In the genomic region with DNA sequence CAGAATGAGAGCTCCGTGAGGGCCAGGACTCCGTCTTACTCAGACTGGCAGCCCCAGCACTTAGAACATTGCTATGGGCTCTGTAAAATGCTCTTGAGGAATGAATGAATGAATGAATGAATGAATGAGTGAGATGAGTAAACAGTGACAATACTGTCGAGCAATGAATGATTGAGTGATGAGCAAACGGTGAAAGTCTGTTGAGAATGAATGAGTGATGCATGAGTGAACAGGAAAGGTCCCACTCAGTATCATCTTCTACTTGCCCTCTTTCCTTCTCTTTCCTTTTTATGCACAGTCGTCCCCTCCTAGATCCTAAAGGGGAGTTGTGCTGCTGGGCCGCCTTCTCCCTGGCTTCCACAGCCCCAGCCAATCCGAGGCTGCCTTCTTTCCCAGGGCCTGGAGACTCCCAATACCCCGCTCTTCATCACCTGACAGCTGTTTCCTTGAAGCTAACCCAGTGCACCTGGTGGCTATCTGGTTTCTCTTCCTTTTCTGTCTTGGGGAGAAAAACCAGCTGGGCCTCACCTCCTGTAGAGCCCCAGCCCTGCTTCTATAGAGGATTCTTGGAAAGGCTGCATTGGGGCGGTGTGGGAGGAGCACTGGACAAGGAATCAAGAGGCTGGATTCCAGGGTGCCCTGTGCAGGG, we compare ENCODE assay signal across 31 cellular contexts. TPM values are rescaled to one million over a fixed set of nuclear protein-coding genes. Genes with fewer than 3 reads are reported as not detected.
A peak's percentile ranks its signal among the peaks of the same experiment; 100 is the strongest.
DNase-seq lines count a peak whose midpoint lies in the region; ATAC-seq and TF ChIP-seq lines count a peak whose summit lies in the region.
"Had no signal": no experiment of that assay in that cellular context is flagged by ENCODE, and none has a peak within 500 bp of the region (broad histone marks: within the 10 kb centered on the region; RNA-seq: fewer than 3 reads in every experiment).

No MANE protein-coding gene starts in this region.

- H3K27me3 ChIP-seq in Karpas-422 (ENCODE audit: low read length) (0 out of 2 replicates have a peak, but pooled peaks cover 3% of the 10 kb centered on the region), breast epithelium (no peaks in the 10 kb centered on the region)
- H3K27me3 ChIP-seq: right lobe of liver, testis, uterus had no signal

- TF ChIP-seq POLR2A in breast epithelium (IDR thresholded peaks at IDR 0.05), result no peak

- H3K4me1 ChIP-seq in Karpas-422 (ENCODE audit: low read length) (no peaks in the 10 kb centered on the region), breast epithelium (no peaks in the 10 kb centered on the region)
- H3K4me1 ChIP-seq: Caco-2, right lobe of liver, testis, uterus had no signal

- in situ Hi-C loops in G401 (cut with HindIII; ENCODE audit: low sequenced_read_pairs), result no loop called here

- no peaks in the 10 kb centered on the region for H4K20me1 ChIP-seq in Karpas-422 (ENCODE audit: insufficient read depth, low read depth, low read length)

- H3K79me2 ChIP-seq in Karpas-422 (ENCODE audit: low read length), result no peaks in the 10 kb centered on the region

- H3K36me3 ChIP-seq in Karpas-422 (ENCODE audit: insufficient read depth, low read length) (no peaks in the 10 kb centered on the region), breast epithelium (no peaks in the 10 kb centered on the region)
- H3K36me3 ChIP-seq: right lobe of liver, uterus had no signal

- no peaks in the 10 kb centered on the region for H3K9me2 ChIP-seq in Karpas-422 (replicated peaks; ENCODE audit: insufficient read depth, low read length)

- H2AFZ ChIP-seq in Karpas-422 (ENCODE audit: low read length), result no peak overlapping the region

- H3K4me3 ChIP-seq in GM12864 (ENCODE audit: low read depth, low read length) (no peak overlapping the region), Karpas-422 (ENCODE audit: low read length) (no peak overlapping the region), breast epithelium (no peak overlapping the region)
- H3K4me3 ChIP-seq: dorsolateral prefrontal cortex, right lobe of liver, testis, uterus had no signal

- H3K9me3 ChIP-seq in Karpas-422 (ENCODE audit: low read length) (no peaks in the 10 kb centered on the region), breast epithelium (peaks cover 0 to 6% of the 10 kb centered on the region in 2 donors)
- H3K9me3 ChIP-seq: Caco-2, right lobe of liver, testis, uterus had no signal

- no peak overlapping the region for H3K4me2 ChIP-seq in Karpas-422 (ENCODE audit: low read depth, low read length, poor library complexity, severe bottlenecking)
- H3K4me2 ChIP-seq: KMS-11 had no signal

- intact Hi-C loops in breast epithelium (cut with DNase I; ENCODE audit: low total_unique reads), result no loop called here

- no peak overlapping the region for H3K9ac ChIP-seq in Karpas-422 (ENCODE audit: low read length)
- H3K9ac ChIP-seq: KMS-11 had no signal

- DNase-seq in GM12864 (ENCODE audit: low read depth) (peak; percentile 3), Karpas-422 (peak; percentile 43), RKO (ENCODE audit: low spot score) (peak; percentile 23), breast epithelium (ENCODE audit: low spot score in 2 of 2) (no peak), SIG-M5 (lab: John Stamatoyannopoulos, UW) (no peak), iPS-NIHi11 (ENCODE audit: low spot score) (no peak), G401 (ENCODE audit: low spot score) (no peak)
- DNase-seq: activated CD4-positive, alpha-beta T cell treated with anti-CD3 and anti-CD28 coated beads for 1 hour; activated gamma-delta T cell; C1 segment of cervical spinal cord; Caco-2; cerebellar nuclear complex; DMS79; dorsolateral prefrontal cortex; NCI-H1436 treated with DMSO at 0.1 percent for 48 hours; NCI-H226; NCI-H82; right lobe of liver; stimulated activated CD4-positive, alpha-beta T cell treated with anti-CD3 and anti-CD28 coated beads, Interleukin-12 subunit alpha, Interleukin-12 subunit beta, amount 100 ng/mL, for 4 hours; stimulated activated CD4-positive, alpha-beta T cell treated with anti-CD3 and anti-CD28 coated beads, Interleukin-4, amount 100 ng/mL, for 24 hours; stimulated activated naive B cell treated with anti-CD40 and anti-IgM and Interleukin-4, amounts not matched to agents 10 μg/mL and 1 μg/mL and 100 μg/mL, for 72 hours; testis; uterus had no signal

- no peak overlapping the region for H3K27ac ChIP-seq in Karpas-422 (ENCODE audit: low read length)
- H3K27ac ChIP-seq in breast epithelium, result no peak overlapping the region
- H3K27ac ChIP-seq: dorsolateral prefrontal cortex, KMS-11, right lobe of liver, testis, uterus had no signal

- TF ChIP-seq CTCF in GM12864 (IDR thresholded peaks at IDR 0.05; ENCODE audit: low read depth, low read length, missing control alignments) (no peak), breast epithelium (IDR thresholded peaks at IDR 0.05) (no peak)

- peak; percentile 77 for ATAC-seq in GM21390 (IDR thresholded peaks at IDR 0.05; ENCODE audit: unreplicated experiment)
- ATAC-seq: Panc1; right lobe of liver; stimulated activated naive B cell treated with anti-CD40 and anti-IgM and Interleukin-4, amounts not matched to agents 10 μg/mL and 1 μg/mL and 100 μg/mL, for 72 hours had no signal

RNA-seq across cellular contexts. Expression of gene CACNG1, which starts 32.7 kb away (rescaled TPM):
- total RNA-seq in Karpas-422 (2014; rRNA removed; shearing (Covaris generic); ENCODE audit: low replicate concordance), result not detected in 2 replicates
- not detected for total RNA-seq in breast epithelium
- not detected in 2 replicates for total RNA-seq in G401 (2014; rRNA removed; shearing (Covaris generic))
- total RNA-seq: Caco-2; glomerular endothelial cell; kidney epithelial cell; lung microvascular endothelial cell; right lobe of liver; SK-MEL-5; T-helper 1 cell treated with Interleukin-12 subunit alpha and Interleukin-12 subunit beta and Interleukin-4 antibody, amounts not matched to agents 30 ng/mL and 1 ng/mL, for 36 hours; testis; uterus had no signal

RNA-seq across cellular contexts. Expression of gene CACNG4, which starts 47.1 kb away (rescaled TPM):
- not detected in 2 replicates for total RNA-seq in Karpas-422 (2014; rRNA removed; shearing (Covaris generic); ENCODE audit: low replicate concordance)
- 1 to 10 TPM in 2 of 3 donors, not detected in 1; 2.6 to 7.3 TPM for total RNA-seq in breast epithelium
- 0.24 and 1.4 TPM in 2 replicates for total RNA-seq in G401 (2014; rRNA removed; shearing (Covaris generic))
- total RNA-seq: glomerular endothelial cell; lung microvascular endothelial cell; right lobe of liver; SK-MEL-5; T-helper 1 cell treated with Interleukin-12 subunit alpha and Interleukin-12 subunit beta and Interleukin-4 antibody, amounts not matched to agents 30 ng/mL and 1 ng/mL, for 36 hours had no signal

Comparison
In these comparisons a context has a peak if more than half of its experiments do, and no peak if none do; other contexts are left out.
1. DNase-seq: peak in GM12864 (single experiment), Karpas-422 (single experiment) and RKO (single experiment); none in breast epithelium (0 of 2), SIG-M5 (single experiment), iPS-NIHi11 (single experiment) and G401 (single experiment).